Comparison of ENCODE assay signal across 21 cellular contexts in the genomic region with DNA sequence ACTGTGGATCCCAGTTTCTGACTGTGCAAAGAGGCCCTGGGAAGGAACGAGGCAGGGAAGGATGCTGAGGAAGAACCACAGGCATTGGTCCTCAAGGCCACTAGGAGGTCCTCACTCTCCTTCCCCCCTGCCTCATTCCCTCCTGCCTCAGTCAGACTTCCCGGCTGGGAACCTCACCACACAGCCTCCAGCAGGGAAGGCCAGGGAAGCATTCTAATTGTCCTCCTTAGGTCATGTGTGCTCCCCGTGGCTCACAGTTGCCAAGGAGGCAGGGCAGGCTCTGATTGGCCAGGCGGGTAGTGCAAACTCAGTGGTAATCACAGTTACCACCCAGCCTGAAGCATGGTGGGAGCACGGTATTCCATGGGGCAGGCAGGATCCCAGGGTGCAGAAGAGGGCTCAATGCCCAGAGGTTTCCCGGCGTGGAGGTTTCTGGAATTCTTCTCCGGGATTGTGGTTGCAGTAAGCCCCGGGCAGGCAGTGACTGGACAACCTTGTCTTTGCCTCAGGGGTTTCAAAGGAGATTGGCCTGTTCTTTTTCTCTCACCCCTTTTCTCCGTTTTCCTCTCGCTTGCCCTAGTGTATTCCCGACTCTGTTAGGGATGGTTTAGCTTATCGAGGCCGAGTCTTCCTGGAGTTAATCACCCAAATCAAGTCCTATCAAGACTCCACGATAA. TPM values are rescaled to one million over a fixed set of nuclear protein-coding genes. Genes with fewer than 3 reads are reported as not detected.
"Had no signal": no experiment of that assay in that cellular context is flagged by ENCODE, and none has a peak within 500 bp of the region (broad histone marks: within the 10 kb centered on the region; RNA-seq: fewer than 3 reads in every experiment).

No MANE protein-coding gene starts in this region.

- H3K4me3 Mint-ChIP-seq: activated CD8-positive, alpha-beta T cell treated with anti-CD3 and anti-CD28 coated beads, Interleukin-2, amount 10 ng/mL, durations not matched to agents 7 days and 5 days; immature natural killer cell had no signal

- H3K27me3 ChIP-seq: ovary, right atrium auricular region had no signal

- DNase-seq: activated CD4-positive, alpha-beta T cell treated with anti-CD3 and anti-CD28 coated beads for 1 hour; activated CD4-positive, alpha-beta T cell treated with anti-CD3 and anti-CD28 coated beads, Interleukin-2, amount 50 U/mL, for 1 hour; activated CD8-positive, alpha-beta T cell treated with anti-CD3 and anti-CD28 coated beads, Interleukin-2, amount 10 ng/mL, durations not matched to agents 7 days and 5 days; central memory CD4-positive, alpha-beta T cell; effector memory CD4-positive, alpha-beta T cell; foreskin melanocyte; immature natural killer cell; lower lobe of right lung; naive B cell; psoas muscle; stimulated activated CD4-positive, alpha-beta T cell treated with anti-CD3 and anti-CD28 coated beads, Interleukin-4, amount 100 ng/mL, for 24 hours; stimulated activated naive CD4-positive, alpha-beta T cell treated with Interleukin-2 at 50 U/mL for 16 hours; WERI-Rb-1 had no signal

- ATAC-seq: activated CD8-positive, alpha-beta T cell treated with anti-CD3 and anti-CD28 coated beads, Interleukin-2, amount 10 ng/mL, durations not matched to agents 7 days and 5 days; activated naive CD4-positive, alpha-beta T cell treated with anti-CD3 and anti-CD28 coated beads, Interleukin-2, amount 50 U/mL, for 72 hours; esophagus mucosa; left lobe of liver; lower lobe of right lung; psoas muscle had no signal

- H3K27ac ChIP-seq: lower lobe of right lung, ovary, psoas muscle, right atrium auricular region, WERI-Rb-1 had no signal

- H3K4me3 ChIP-seq: lower lobe of right lung, ovary, psoas muscle, right atrium auricular region had no signal

- H3K27ac Mint-ChIP-seq: activated CD8-positive, alpha-beta T cell treated with anti-CD3 and anti-CD28 coated beads, Interleukin-2, amount 10 ng/mL, durations not matched to agents 7 days and 5 days; activated naive CD4-positive, alpha-beta T cell treated with anti-CD3 and anti-CD28 coated beads, Interleukin-2, amount 50 U/mL, for 72 hours; immature natural killer cell had no signal

- H3K36me3 Mint-ChIP-seq: activated naive CD4-positive, alpha-beta T cell treated with anti-CD3 and anti-CD28 coated beads, Interleukin-2, amount 50 U/mL, for 72 hours; immature natural killer cell; naive B cell had no signal

- H3K9me3 Mint-ChIP-seq: activated naive CD4-positive, alpha-beta T cell treated with anti-CD3 and anti-CD28 coated beads, Interleukin-2, amount 50 U/mL, for 72 hours; immature natural killer cell; naive B cell had no signal

- H3K36me3 ChIP-seq: lower lobe of right lung, ovary, right atrium auricular region, WERI-Rb-1 had no signal

- H3K4me1 Mint-ChIP-seq: immature natural killer cell, naive B cell had no signal

- H3K9me3 ChIP-seq: ovary, psoas muscle, right atrium auricular region had no signal

RNA-seq across cellular contexts. Expression of a gene that starts 27.1 kb away (rescaled TPM):
- total RNA-seq: activated CD8-positive, alpha-beta T cell treated with anti-CD3 and anti-CD28 coated beads, Interleukin-2, amount 10 ng/mL, durations not matched to agents 7 days and 5 days; activated naive CD4-positive, alpha-beta T cell treated with anti-CD3 and anti-CD28 coated beads, Interleukin-2, amount 50 U/mL, for 72 hours; dermis microvascular lymphatic vessel endothelial cell; kidney epithelial cell; psoas muscle; right atrium auricular region; subcutaneous adipose tissue had no signal
- polyA plus RNA-seq: immature natural killer cell had no signal
